ENCODE assay signal across 21 cellular contexts in genomic region chr2:240631561-240632290, GRCh38. TPM values are rescaled to one million over a fixed set of nuclear protein-coding genes. Genes with fewer than 3 reads are reported as not detected.
DNase-seq lines count a peak whose midpoint lies in the region; ATAC-seq, FAIRE-seq and TF ChIP-seq lines count a peak whose summit lies in the region.
"Had no signal": no experiment of that assay in that cellular context is flagged by ENCODE, and none has a peak within 500 bp of the region (broad histone marks: within the 10 kb centered on the region; RNA-seq: fewer than 3 reads in every experiment).

No MANE protein-coding gene starts in this region.

- H3K9me3 ChIP-seq in Peyer's patch (peaks cover 0 to 10% (median 0%) of the 10 kb centered on the region in 4 donors), right lobe of liver (no peaks in the 10 kb centered on the region), spleen (peaks cover 0 to 33% (median 24%) of the 10 kb centered on the region in 8 donors)

- peak; percentile 4 for DNase-seq in activated CD4-positive, alpha-beta memory T cell treated with anti-CD3 and anti-CD28 coated beads for 36 hours
- DNase-seq in activated CD4-positive, alpha-beta memory T cell treated with anti-CD3 and anti-CD28 coated beads, Interleukin-2, amount 10 ng/mL, durations not matched to agents 7 days and 5 days, result no peak
- peak in 2 of 3 donors; percentile 39 to 47 for DNase-seq in Peyer's patch
- peak in 2 of 3 donors; percentile 38 to 49 for DNase-seq in right lobe of liver
- peak; percentile 54 for DNase-seq in spleen
- no peak for DNase-seq in D721Med (ENCODE audit: insufficient read length, low spot score)
- DNase-seq: DND-41, GDM1, NCI-H1048, NCI-H1436 treated with DMSO at 0.1 percent for 48 hours, NCI-H2029 treated with DMSO at 0.1 percent for 48 hours, NCI-H510A treated with DMSO at 0.1 percent for 48 hours, NCI-H82 had no signal

- intact Hi-C loops in activated CD4-positive, alpha-beta memory T cell treated with anti-CD3 and anti-CD28 coated beads for 36 hours (cut with micrococcal nuclease), result no loop called here
- intact Hi-C loops in right lobe of liver (cut with DNase I), result no loop called here
- intact Hi-C loops in spleen (cut with DNase I; ENCODE audit: low total_unique reads), result no loop called here

- POLR2A ChIA-PET in activated CD4-positive, alpha-beta memory T cell treated with anti-CD3 and anti-CD28 coated beads for 36 hours (lab: Charles Lee), result no interaction called here
- POLR2A ChIA-PET in activated CD4-positive, alpha-beta memory T cell treated with anti-CD3 and anti-CD28 coated beads, Interleukin-2, amount 10 ng/mL, durations not matched to agents 7 days and 5 days (lab: Charles Lee), result no interaction called here

- CTCF ChIA-PET in activated CD4-positive, alpha-beta memory T cell treated with anti-CD3 and anti-CD28 coated beads for 36 hours (lab: Charles Lee), result no interaction called here
- CTCF ChIA-PET in activated CD4-positive, alpha-beta memory T cell treated with anti-CD3 and anti-CD28 coated beads, Interleukin-2, amount 10 ng/mL, durations not matched to agents 7 days and 5 days (lab: Charles Lee), result no interaction called here

- H3K4me3 Mint-ChIP-seq in activated CD4-positive, alpha-beta memory T cell treated with anti-CD3 and anti-CD28 coated beads for 36 hours, result no peak overlapping the region
- H3K4me3 Mint-ChIP-seq in activated CD4-positive, alpha-beta memory T cell treated with anti-CD3 and anti-CD28 coated beads, Interleukin-2, amount 10 ng/mL, durations not matched to agents 7 days and 5 days, result no peak overlapping the region

- peaks cover 0 to 6% (median 3%) of the 10 kb centered on the region in 4 donors for H3K4me1 ChIP-seq in Peyer's patch
- H3K4me1 ChIP-seq in right lobe of liver, result no peaks in the 10 kb centered on the region
- peaks cover 0 to 12% (median 7%) of the 10 kb centered on the region in 6 donors for H3K4me1 ChIP-seq in spleen

- H3K27ac Mint-ChIP-seq in activated CD4-positive, alpha-beta memory T cell treated with anti-CD3 and anti-CD28 coated beads for 36 hours, result no peak overlapping the region
- no peak overlapping the region for H3K27ac Mint-ChIP-seq in activated CD4-positive, alpha-beta memory T cell treated with anti-CD3 and anti-CD28 coated beads, Interleukin-2, amount 10 ng/mL, durations not matched to agents 7 days and 5 days
- H3K27ac Mint-ChIP-seq: CD8-positive, alpha-beta memory T cell had no signal

- no peak overlapping the region for H3K27ac ChIP-seq in Peyer's patch
- no peak overlapping the region for H3K27ac ChIP-seq in right lobe of liver
- no peak overlapping the region for H3K27ac ChIP-seq in spleen
- H3K27ac ChIP-seq: BLaER1 had no signal

- H3K4me3 ChIP-seq in Peyer's patch (no peak overlapping the region), right lobe of liver (no peak overlapping the region), spleen (no peak overlapping the region)
- H3K4me3 ChIP-seq: BLaER1, GM12878 had no signal

- no peaks in the 10 kb centered on the region for H3K27me3 Mint-ChIP-seq in activated CD4-positive, alpha-beta memory T cell treated with anti-CD3 and anti-CD28 coated beads for 36 hours
- no peaks in the 10 kb centered on the region for H3K27me3 Mint-ChIP-seq in activated CD4-positive, alpha-beta memory T cell treated with anti-CD3 and anti-CD28 coated beads, Interleukin-2, amount 10 ng/mL, durations not matched to agents 7 days and 5 days
- H3K27me3 Mint-ChIP-seq: CD8-positive, alpha-beta memory T cell had no signal

- TF ChIP-seq POLR2A in Peyer's patch (IDR thresholded peaks at IDR 0.05) (no peak), right lobe of liver (IDR thresholded peaks at IDR 0.05) (no peak), spleen (IDR thresholded peaks at IDR 0.05) (no peak)

- H3K27me3 ChIP-seq in Peyer's patch (no peaks in the 10 kb centered on the region), right lobe of liver (no peaks in the 10 kb centered on the region), spleen (replicated peaks in 1 of 7) (no peaks in the 10 kb centered on the region)
- H3K27me3 ChIP-seq: BLaER1 had no signal

- WGBS in right lobe of liver (ENCODE audit: insufficient coverage, low coverage, low lambda C conversion rate, missing lambda C conversion rate), result 45% methylated on average over 2 of the region's 10 CpGs
- 84 to 96% (median 89%) methylated on average over 6 to 10 of the region's 10 CpGs for WGBS in spleen, 5 donors

- H3K4me1 Mint-ChIP-seq in activated CD4-positive, alpha-beta memory T cell treated with anti-CD3 and anti-CD28 coated beads for 36 hours (ENCODE audit: low read depth), result peaks cover 7% of the 10 kb centered on the region
- H3K4me1 Mint-ChIP-seq in activated CD4-positive, alpha-beta memory T cell treated with anti-CD3 and anti-CD28 coated beads, Interleukin-2, amount 10 ng/mL, durations not matched to agents 7 days and 5 days, result peaks cover 7% of the 10 kb centered on the region

- ATAC-seq in right lobe of liver (no peak), HG03439 (IDR thresholded peaks at IDR 0.05; ENCODE audit: unreplicated experiment) (no peak), HG03097 (IDR thresholded peaks at IDR 0.05; ENCODE audit: low FRiP score, unreplicated experiment) (no peak)
- ATAC-seq: GM12878 had no signal

- no peak for FAIRE-seq in D721Med (lab: Jason Lieb, UNC)
- FAIRE-seq: A204.1, GM12878 had no signal

- peaks cover 20% of the 10 kb centered on the region for H3K9me3 Mint-ChIP-seq in activated CD4-positive, alpha-beta memory T cell treated with anti-CD3 and anti-CD28 coated beads for 36 hours
- H3K9me3 Mint-ChIP-seq in activated CD4-positive, alpha-beta memory T cell treated with anti-CD3 and anti-CD28 coated beads, Interleukin-2, amount 10 ng/mL, durations not matched to agents 7 days and 5 days, result peaks cover 18% of the 10 kb centered on the region

- H3K36me3 ChIP-seq in Peyer's patch (peaks cover 0 to 41% (median 0%) of the 10 kb centered on the region in 3 donors), right lobe of liver (no peaks in the 10 kb centered on the region), spleen (peaks cover 0 to 33% (median 2%) of the 10 kb centered on the region in 6 donors)

- no peaks in the 10 kb centered on the region for H3K36me3 Mint-ChIP-seq in activated CD4-positive, alpha-beta memory T cell treated with anti-CD3 and anti-CD28 coated beads for 36 hours
- H3K36me3 Mint-ChIP-seq in activated CD4-positive, alpha-beta memory T cell treated with anti-CD3 and anti-CD28 coated beads, Interleukin-2, amount 10 ng/mL, durations not matched to agents 7 days and 5 days (ENCODE audit: low read depth), result peaks cover 8% of the 10 kb centered on the region

- TF ChIP-seq CTCF in Peyer's patch (IDR thresholded peaks at IDR 0.05) (no peak), right lobe of liver (IDR thresholded peaks at IDR 0.05) (no peak), spleen (IDR thresholded peaks at IDR 0.05 in 8 of 11, conservative IDR thresholded peaks at IDR 0.05 in 3 of 11) (no peak), D721Med (IDR thresholded peaks at IDR 0.05; ENCODE audit: insufficient read depth, missing control alignments) (no peak)

RNA-seq across cellular contexts. Expression of gene GPR35, which starts 6.4 kb away (rescaled TPM):
- 1 to 10 TPM; 3.4 to 4.7 TPM for total RNA-seq in activated CD4-positive, alpha-beta memory T cell treated with anti-CD3 and anti-CD28 coated beads for 36 hours
- 1 to 10 TPM; 5.2 to 5.7 TPM for total RNA-seq in activated CD4-positive, alpha-beta memory T cell treated with anti-CD3 and anti-CD28 coated beads, Interleukin-2, amount 10 ng/mL, durations not matched to agents 7 days and 5 days
- total RNA-seq in Peyer's patch (100 to 1,000 TPM in 3 of 4 donors, 10 to 100 TPM in 1; 61.1 to 341 (median 261) TPM), right lobe of liver (1 to 10 TPM in 2 of 6 experiments, under 1 TPM in 4; 0.11 to 1.2 (median 0.72) TPM), spleen (10 to 100 TPM; 10.3 to 25.3 (median 18.7) TPM)
- 10 to 100 TPM in 2 of 3 donors, 1 to 10 TPM in 1; 7.4 to 19.1 (median 17.8) TPM for polyA plus RNA-seq in spleen

RNA-seq across cellular contexts. Expression of gene CAPN10, which starts 45.2 kb away (rescaled TPM):
- 10 to 100 TPM; 32.6 to 33.9 TPM for total RNA-seq in activated CD4-positive, alpha-beta memory T cell treated with anti-CD3 and anti-CD28 coated beads for 36 hours
- 10 to 100 TPM; 52.3 to 53.1 TPM for total RNA-seq in activated CD4-positive, alpha-beta memory T cell treated with anti-CD3 and anti-CD28 coated beads, Interleukin-2, amount 10 ng/mL, durations not matched to agents 7 days and 5 days
- total RNA-seq in Peyer's patch (10 to 100 TPM; 48.3 to 96.4 (median 78.9) TPM), right lobe of liver (10 to 100 TPM in 2 of 6 experiments, 1 to 10 TPM in 4; 7.2 to 13.8 (median 9.1) TPM), spleen (10 to 100 TPM; 43.0 to 82.6 (median 59.4) TPM)
- 10 to 100 TPM; 34.7 to 83.1 (median 66.1) TPM for polyA plus RNA-seq in spleen

RNA-seq across cellular contexts. Expression of gene AQP12B, which starts 51.0 kb away (rescaled TPM):
- not detected for total RNA-seq in activated CD4-positive, alpha-beta memory T cell treated with anti-CD3 and anti-CD28 coated beads for 36 hours
- total RNA-seq in activated CD4-positive, alpha-beta memory T cell treated with anti-CD3 and anti-CD28 coated beads, Interleukin-2, amount 10 ng/mL, durations not matched to agents 7 days and 5 days, result not detected
- total RNA-seq in Peyer's patch (1 to 10 TPM in 3 of 4 donors, not detected in 1; 1.9 to 9.6 (median 2.5) TPM), right lobe of liver (not detected), spleen (under 1 TPM in 1 of 7 donors, not detected in 6; 0.95 TPM)
- polyA plus RNA-seq in spleen, result 1 to 10 TPM in 1 of 3 donors, under 1 TPM in 1, not detected in 1; 0.03 to 1.8 TPM
- total RNA-seq: CD8-positive, alpha-beta memory T cell; GM12878; H4; MCF 10A had no signal
- polyA plus RNA-seq: CD8-positive, alpha-beta memory T cell; GM12878 had no signal

RNA-seq across cellular contexts. Expression of gene AQP12A, which starts 59.9 kb away (rescaled TPM):
- not detected for total RNA-seq in activated CD4-positive, alpha-beta memory T cell treated with anti-CD3 and anti-CD28 coated beads for 36 hours
- total RNA-seq in activated CD4-positive, alpha-beta memory T cell treated with anti-CD3 and anti-CD28 coated beads, Interleukin-2, amount 10 ng/mL, durations not matched to agents 7 days and 5 days, result not detected
- 1 to 10 TPM in 1 of 4 donors, not detected in 3; 9.2 TPM for total RNA-seq in Peyer's patch
- total RNA-seq in right lobe of liver, result not detected
- 1 to 10 TPM in 1 of 7 donors, not detected in 6; 1.6 TPM for total RNA-seq in spleen
- 1 to 10 TPM in 1 of 3 donors, not detected in 2; 1.8 TPM for polyA plus RNA-seq in spleen
- total RNA-seq: CD8-positive, alpha-beta memory T cell; GM12878; H4; MCF 10A had no signal
- polyA plus RNA-seq: CD8-positive, alpha-beta memory T cell; GM12878 had no signal

Comparison
In these comparisons a context has a peak if more than half of its experiments do, and no peak if none do; other contexts are left out.
1. DNase-seq: peak in activated CD4-positive, alpha-beta memory T cell treated with anti-CD3 and anti-CD28 coated beads for 36 hours (single experiment), Peyer's patch (2 of 3), right lobe of liver (2 of 3) and spleen (single experiment); none in activated CD4-positive, alpha-beta memory T cell treated with anti-CD3 and anti-CD28 coated beads, Interleukin-2, amount 10 ng/mL, durations not matched to agents 7 days and 5 days (single experiment) and D721Med (single experiment).